13 cellular contexts compared by ENCODE assay signal in the genomic region with DNA sequence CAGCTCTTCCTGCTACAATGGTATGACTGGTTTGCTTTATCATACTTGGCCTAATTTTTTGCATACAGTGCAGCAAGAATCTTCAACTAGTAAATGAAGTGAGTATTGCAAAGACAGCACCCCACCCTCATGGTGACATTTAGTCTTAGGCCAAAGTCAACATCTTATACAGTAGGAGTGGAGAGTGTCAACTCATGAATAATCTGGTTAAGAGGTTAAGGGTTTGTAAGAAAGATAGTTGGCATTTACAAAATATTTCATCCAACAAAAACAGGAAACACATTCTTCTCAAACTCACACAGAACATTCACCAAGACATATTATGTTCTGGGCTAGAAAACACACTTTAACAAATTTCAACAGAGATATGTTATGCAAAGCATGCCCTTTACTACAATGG. TPM values are rescaled to one million over a fixed set of nuclear protein-coding genes. Genes with fewer than 3 reads are reported as not detected.
A peak's percentile ranks its signal among the peaks of the same experiment; 100 is the strongest.
DNase-seq lines count a peak whose midpoint lies in the region; ATAC-seq and TF ChIP-seq lines count a peak whose summit lies in the region.
"Had no signal": no experiment of that assay in that cellular context is flagged by ENCODE, and none has a peak within 500 bp of the region (broad histone marks: within the 10 kb centered on the region; RNA-seq: fewer than 3 reads in every experiment).

No MANE protein-coding gene starts in this region.

- ATAC-seq in natural killer cell (no peak), GM18502 (IDR thresholded peaks at IDR 0.05; ENCODE audit: poor library complexity, unreplicated experiment) (no peak), HG03354 (IDR thresholded peaks at IDR 0.05; ENCODE audit: poor library complexity, severe bottlenecking, unreplicated experiment) (no peak)
- ATAC-seq in natural killer cell treated with Interleukin-12 subunit alpha and Interleukin-12 subunit beta and Interleukin-15 and Interleukin-18, amount 100 ng/mL, for 72 hours = no peak

- TF ChIP-seq EP300 in ovary (IDR thresholded peaks at IDR 0.05) = no peak

- H3K27me3 ChIP-seq in ovary = no peaks in the 10 kb centered on the region
- H3K27me3 ChIP-seq: BLaER1 had no signal

- DNase-seq in natural killer cell = no peak
- no peak for DNase-seq in natural killer cell treated with Interleukin-12 subunit alpha and Interleukin-12 subunit beta and Interleukin-15 and Interleukin-18, amount 100 ng/mL, for 72 hours (ENCODE audit: low spot score)
- DNase-seq in activated T-helper 1 cell treated with anti-CD3 and anti-CD28 coated beads, Interleukin-12 subunit alpha, Interleukin-12 subunit beta, Interleukin-2, Interleukin-4 antibody, amounts not matched to agents 30 ng/mL and 10 ng/mL and 1 ng/mL, durations not matched to agents 14 hours and 24 hours and 36 hours (ENCODE audit: low spot score) = no peak
- DNase-seq in foreskin fibroblast = peak; percentile 10 to 28
- DNase-seq in ovary = no peak
- DNase-seq: activated effector memory CD4-positive, alpha-beta T cell treated with anti-CD3 and anti-CD28 coated beads, Interleukin-2, amount 50 U/mL, for 16 hours; HCEC 1CT; head of caudate nucleus; KBM-7 had no signal

- H3K36me3 ChIP-seq in urinary bladder (ENCODE audit: insufficient read depth) (no peaks in the 10 kb centered on the region), ovary (no peaks in the 10 kb centered on the region)
- H3K36me3 ChIP-seq: BLaER1 had no signal

- no peak overlapping the region for H3K4me3 ChIP-seq in foreskin fibroblast (ENCODE audit: low read depth in 1 of 2, low read length in 2 of 2)
- H3K4me3 ChIP-seq in urinary bladder (ENCODE audit: low read depth, low read length) = no peak overlapping the region
- H3K4me3 ChIP-seq in ovary = no peak overlapping the region
- H3K4me3 ChIP-seq: BLaER1 had no signal

- H3K27ac ChIP-seq in urinary bladder (ENCODE audit: low read depth) = peak overlapping the region; percentile 39
- no peak overlapping the region for H3K27ac ChIP-seq in ovary
- H3K27ac ChIP-seq: BLaER1 had no signal

- peaks cover 40 to 44% of the 10 kb centered on the region in 2 donors for H3K4me1 Mint-ChIP-seq in natural killer cell
- H3K4me1 Mint-ChIP-seq in natural killer cell treated with Interleukin-12 subunit alpha and Interleukin-12 subunit beta and Interleukin-15 and Interleukin-18, amount 100 ng/mL, for 72 hours (ENCODE audit: low read depth in 2 of 2) = peaks cover 35 to 40% of the 10 kb centered on the region in 2 donors
- peaks cover 82% of the 10 kb centered on the region for H3K4me1 Mint-ChIP-seq in activated T-helper 1 cell treated with anti-CD3 and anti-CD28 coated beads, Interleukin-12 subunit alpha, Interleukin-12 subunit beta, Interleukin-2, Interleukin-4 antibody, amounts not matched to agents 30 ng/mL and 10 ng/mL and 1 ng/mL, durations not matched to agents 14 hours and 24 hours and 36 hours (ENCODE audit: low read depth)

- no peaks in the 10 kb centered on the region for H3K9me3 ChIP-seq in ovary
- H3K9me3 ChIP-seq: BLaER1 had no signal

- peak overlapping the region; percentile 55 to 63 for H3K27ac Mint-ChIP-seq in natural killer cell
- H3K27ac Mint-ChIP-seq in natural killer cell treated with Interleukin-12 subunit alpha and Interleukin-12 subunit beta and Interleukin-15 and Interleukin-18, amount 100 ng/mL, for 72 hours = peak overlapping the region in 1 of 2 donors; percentile 32
- H3K27ac Mint-ChIP-seq in activated T-helper 1 cell treated with anti-CD3 and anti-CD28 coated beads, Interleukin-12 subunit alpha, Interleukin-12 subunit beta, Interleukin-2, Interleukin-4 antibody, amounts not matched to agents 30 ng/mL and 10 ng/mL and 1 ng/mL, durations not matched to agents 14 hours and 24 hours and 36 hours = peak overlapping the region; percentile 75

- TF ChIP-seq POLR2A in ovary (IDR thresholded peaks at IDR 0.05) = no peak

- no peaks in the 10 kb centered on the region for H3K27me3 Mint-ChIP-seq in natural killer cell (ENCODE audit: low read depth in 2 of 2)
- H3K27me3 Mint-ChIP-seq in natural killer cell treated with Interleukin-12 subunit alpha and Interleukin-12 subunit beta and Interleukin-15 and Interleukin-18, amount 100 ng/mL, for 72 hours = no peaks in the 10 kb centered on the region
- no peaks in the 10 kb centered on the region for H3K27me3 Mint-ChIP-seq in activated T-helper 1 cell treated with anti-CD3 and anti-CD28 coated beads, Interleukin-12 subunit alpha, Interleukin-12 subunit beta, Interleukin-2, Interleukin-4 antibody, amounts not matched to agents 30 ng/mL and 10 ng/mL and 1 ng/mL, durations not matched to agents 14 hours and 24 hours and 36 hours (ENCODE audit: insufficient read depth)

- TF ChIP-seq CTCF in natural killer cell (IDR thresholded peaks at IDR 0.05) (no peak), foreskin fibroblast (IDR thresholded peaks at IDR 0.05; ENCODE audit: low read depth, low read length) (no peak), ovary (IDR thresholded peaks at IDR 0.05) (no peak)

- H3K4me3 Mint-ChIP-seq in natural killer cell = peak overlapping the region; percentile 10
- no peak overlapping the region for H3K4me3 Mint-ChIP-seq in natural killer cell treated with Interleukin-12 subunit alpha and Interleukin-12 subunit beta and Interleukin-15 and Interleukin-18, amount 100 ng/mL, for 72 hours
- H3K4me3 Mint-ChIP-seq in activated T-helper 1 cell treated with anti-CD3 and anti-CD28 coated beads, Interleukin-12 subunit alpha, Interleukin-12 subunit beta, Interleukin-2, Interleukin-4 antibody, amounts not matched to agents 30 ng/mL and 10 ng/mL and 1 ng/mL, durations not matched to agents 14 hours and 24 hours and 36 hours = no peak overlapping the region

- H3K36me3 Mint-ChIP-seq in natural killer cell = no peaks in the 10 kb centered on the region
- H3K36me3 Mint-ChIP-seq in natural killer cell treated with Interleukin-12 subunit alpha and Interleukin-12 subunit beta and Interleukin-15 and Interleukin-18, amount 100 ng/mL, for 72 hours = no peaks in the 10 kb centered on the region
- H3K36me3 Mint-ChIP-seq in activated T-helper 1 cell treated with anti-CD3 and anti-CD28 coated beads, Interleukin-12 subunit alpha, Interleukin-12 subunit beta, Interleukin-2, Interleukin-4 antibody, amounts not matched to agents 30 ng/mL and 10 ng/mL and 1 ng/mL, durations not matched to agents 14 hours and 24 hours and 36 hours (ENCODE audit: low read depth) = peaks cover 13% of the 10 kb centered on the region

- H3K9me3 Mint-ChIP-seq in natural killer cell = no peaks in the 10 kb centered on the region
- H3K9me3 Mint-ChIP-seq in natural killer cell treated with Interleukin-12 subunit alpha and Interleukin-12 subunit beta and Interleukin-15 and Interleukin-18, amount 100 ng/mL, for 72 hours = no peaks in the 10 kb centered on the region
- H3K9me3 Mint-ChIP-seq in activated T-helper 1 cell treated with anti-CD3 and anti-CD28 coated beads, Interleukin-12 subunit alpha, Interleukin-12 subunit beta, Interleukin-2, Interleukin-4 antibody, amounts not matched to agents 30 ng/mL and 10 ng/mL and 1 ng/mL, durations not matched to agents 14 hours and 24 hours and 36 hours = no peaks in the 10 kb centered on the region

- intact Hi-C loops in natural killer cell (cut with micrococcal nuclease) = loop anchor here (5.0 kb wide), 1 partner anchor 193 kb away; no protein-coding TSS in a partner anchor
- intact Hi-C loops in activated T-helper 1 cell treated with anti-CD3 and anti-CD28 coated beads, Interleukin-12 subunit alpha, Interleukin-12 subunit beta, Interleukin-2, Interleukin-4 antibody, amounts not matched to agents 30 ng/mL and 10 ng/mL and 1 ng/mL, durations not matched to agents 14 hours and 24 hours and 36 hours (cut with micrococcal nuclease) = loop anchor here (5.0 kb wide), 1 partner anchor 128 kb away; no protein-coding TSS in a partner anchor
- intact Hi-C loops in ovary (cut with DNase I) = no loop called here

- peaks cover 4% of the 10 kb centered on the region for H3K4me1 ChIP-seq in urinary bladder (ENCODE audit: insufficient read depth)
- H3K4me1 ChIP-seq in ovary (ENCODE audit: insufficient read depth) = peaks cover 4% of the 10 kb centered on the region

RNA-seq across cellular contexts. Expression of a gene that starts 2.2 kb away (rescaled TPM):
- total RNA-seq in natural killer cell (10 to 100 TPM; 12.4 to 21.1 (median 16.5) TPM), urinary bladder (28.9 TPM), ovary (10 to 100 TPM in 2 of 7 donors, 1 to 10 TPM in 5; 5.2 to 14.8 (median 7.5) TPM)
- total RNA-seq in natural killer cell treated with Interleukin-12 subunit alpha and Interleukin-12 subunit beta and Interleukin-15 and Interleukin-18, amount 100 ng/mL, for 72 hours = 1 to 10 TPM; 2.8 to 4.7 TPM
- 24.2 and 29.2 TPM in 2 replicates for total RNA-seq in activated T-helper 1 cell treated with anti-CD3 and anti-CD28 coated beads, Interleukin-12 subunit alpha, Interleukin-12 subunit beta, Interleukin-2, Interleukin-4 antibody, amounts not matched to agents 30 ng/mL and 10 ng/mL and 1 ng/mL, durations not matched to agents 14 hours and 24 hours and 36 hours
- polyA plus RNA-seq in urinary bladder (20.8 TPM), ovary (10 to 100 TPM; 12.1 to 47.5 TPM)

RNA-seq across cellular contexts. Expression of a gene that starts 33.7 kb away (rescaled TPM):
- total RNA-seq in natural killer cell (10 to 100 TPM in 2 of 3 donors, 1 to 10 TPM in 1; 8.5 to 24.7 (median 15.4) TPM), urinary bladder (11.3 TPM), ovary (10 to 100 TPM in 2 of 7 donors, 1 to 10 TPM in 5; 2.3 to 12.6 (median 7.6) TPM)
- 10 to 100 TPM; 20.1 to 22.5 TPM for total RNA-seq in natural killer cell treated with Interleukin-12 subunit alpha and Interleukin-12 subunit beta and Interleukin-15 and Interleukin-18, amount 100 ng/mL, for 72 hours
- 50.1 and 54.2 TPM in 2 replicates for total RNA-seq in activated T-helper 1 cell treated with anti-CD3 and anti-CD28 coated beads, Interleukin-12 subunit alpha, Interleukin-12 subunit beta, Interleukin-2, Interleukin-4 antibody, amounts not matched to agents 30 ng/mL and 10 ng/mL and 1 ng/mL, durations not matched to agents 14 hours and 24 hours and 36 hours
- polyA plus RNA-seq in urinary bladder (9.6 TPM), ovary (10 to 100 TPM in 1 of 2 donors, 1 to 10 TPM in 1; 8.1 to 26.2 TPM)

Comparison
In these comparisons a context has a peak if more than half of its experiments do, and no peak if none do; other contexts are left out.
1. DNase-seq: peak in foreskin fibroblast (2 of 2); none in natural killer cell (single experiment), natural killer cell treated with Interleukin-12 subunit alpha and Interleukin-12 subunit beta and Interleukin-15 and Interleukin-18, amount 100 ng/mL, for 72 hours (single experiment), activated T-helper 1 cell treated with anti-CD3 and anti-CD28 coated beads, Interleukin-12 subunit alpha, Interleukin-12 subunit beta, Interleukin-2, Interleukin-4 antibody, amounts not matched to agents 30 ng/mL and 10 ng/mL and 1 ng/mL, durations not matched to agents 14 hours and 24 hours and 36 hours (single experiment) and ovary (0 of 5).
2. intact Hi-C loops: an anchor here in natural killer cell (5.0 kb wide) and activated T-helper 1 cell treated with anti-CD3 and anti-CD28 coated beads, Interleukin-12 subunit alpha, Interleukin-12 subunit beta, Interleukin-2, Interleukin-4 antibody, amounts not matched to agents 30 ng/mL and 10 ng/mL and 1 ng/mL, durations not matched to agents 14 hours and 24 hours and 36 hours (5.0 kb wide); none called in ovary.